In genomic region chr16:56983211-56983751, GRCh38 we compare ENCODE assay signal across 1 cellular context.
TF ChIP-seq lines count a peak whose summit lies in the region.

No MANE protein-coding gene starts in this region.

TF ChIP-seq in HepG2, 621 proteins besides CTCF, POLR2A, EP300 and RAD21 (continued from another document and continues in another):
- no peak for TF ChIP-seq ZNF280D (CRISPR knock-in tag; IDR thresholded peaks at IDR 0.05)
- peak; percentile 45; the same call in 1 of the 2 replicates for TF ChIP-seq ZNF580 (CRISPR knock-in tag; IDR thresholded peaks at IDR 0.05; ENCODE audit: borderline replicate concordance, low read depth)
- no peak for TF ChIP-seq ZBTB8A (CRISPR knock-in tag; IDR thresholded peaks at IDR 0.05; ENCODE audit: borderline replicate concordance, low read depth)
- TF ChIP-seq GABPB1 (CRISPR knock-in tag; IDR thresholded peaks at IDR 0.05), result no peak; the same call in 1 of the 2 replicates
- no peak for TF ChIP-seq HIVEP1 (CRISPR knock-in tag; IDR thresholded peaks at IDR 0.05)
- TF ChIP-seq PLRG1 (conservative IDR thresholded peaks at IDR 0.05), result no peak
- no peak for TF ChIP-seq KAT7 (CRISPR knock-in tag; IDR thresholded peaks at IDR 0.05; ENCODE audit: borderline replicate concordance)
- peak; percentile 35; the same call in 1 of the 2 replicates for TF ChIP-seq ZNF501 (CRISPR knock-in tag; IDR thresholded peaks at IDR 0.05)
- TF ChIP-seq TRIM24 (CRISPR knock-in tag; IDR thresholded peaks at IDR 0.05), result no peak
- no peak for TF ChIP-seq RBM22 (optimal IDR thresholded peaks at IDR 0.05; ENCODE audit: low read length)
- TF ChIP-seq FOXJ3 (CRISPR knock-in tag; IDR thresholded peaks at IDR 0.05; ENCODE audit: borderline replicate concordance), result no peak
- no peak for TF ChIP-seq ZBED4 (CRISPR knock-in tag; IDR thresholded peaks at IDR 0.05; ENCODE audit: borderline replicate concordance)
- TF ChIP-seq IKZF4 (CRISPR knock-in tag; IDR thresholded peaks at IDR 0.05; ENCODE audit: borderline replicate concordance, low read depth, not compliant biosample characterization), result no peak
- 0 out of 2 replicates have a peak, but pooled peaks have one; percentile 25 for TF ChIP-seq ZFY (CRISPR knock-in tag; IDR thresholded peaks at IDR 0.05)
- TF ChIP-seq MXD4 (CRISPR knock-in tag; IDR thresholded peaks at IDR 0.05), result 0 out of 2 replicates have a peak, but pooled peaks have one; percentile 50
- TF ChIP-seq ZNF574 (CRISPR knock-in tag; IDR thresholded peaks at IDR 0.05), result 0 out of 2 replicates have a peak, but pooled peaks have one; percentile 22
- no peak for TF ChIP-seq ZNF776 (CRISPR knock-in tag; IDR thresholded peaks at IDR 0.05)
- no peak for TF ChIP-seq SMYD3 (CRISPR knock-in tag; IDR thresholded peaks at IDR 0.05)
- no peak for TF ChIP-seq ZNF430 (CRISPR knock-in tag; IDR thresholded peaks at IDR 0.05)
- no peak for TF ChIP-seq SP1 (IDR thresholded peaks at IDR 0.05)
- no peak for TF ChIP-seq SP1 (CRISPR knock-in tag; IDR thresholded peaks at IDR 0.05)
- no peak for TF ChIP-seq SUZ12 (IDR thresholded peaks at IDR 0.05; ENCODE audit: low read depth, low read length)
- TF ChIP-seq RARG (CRISPR knock-in tag; IDR thresholded peaks at IDR 0.05; ENCODE audit: low read depth), result no peak
- no peak for TF ChIP-seq NFYB (CRISPR knock-in tag; IDR thresholded peaks at IDR 0.05)
- no peak for TF ChIP-seq PITX1 (CRISPR knock-in tag; IDR thresholded peaks at IDR 0.05)
- TF ChIP-seq PRPF4 (IDR thresholded peaks at IDR 0.05; ENCODE audit: low read depth, low read length, poor library complexity, severe bottlenecking), result no peak
- TF ChIP-seq GATA4 (IDR thresholded peaks at IDR 0.05; ENCODE audit: borderline replicate concordance, low read depth), result no peak
- peak; percentile 15; the same call in 1 of the 2 replicates for TF ChIP-seq ZFX (CRISPR knock-in tag; IDR thresholded peaks at IDR 0.05; ENCODE audit: low read depth)
- TF ChIP-seq LBX2 (CRISPR knock-in tag; IDR thresholded peaks at IDR 0.05; ENCODE audit: borderline replicate concordance), result no peak
- no peak for TF ChIP-seq FOSL1 (CRISPR knock-in tag; IDR thresholded peaks at IDR 0.05; ENCODE audit: borderline replicate concordance)
- TF ChIP-seq U2AF1 (optimal IDR thresholded peaks at IDR 0.05; ENCODE audit: low read depth, low read length), result no peak
- no peak for TF ChIP-seq NONO (IDR thresholded peaks at IDR 0.05)
- no peak for TF ChIP-seq NONO (CRISPR knock-in tag; conservative IDR thresholded peaks at IDR 0.05)
- TF ChIP-seq ZNF318 (CRISPR knock-in tag; IDR thresholded peaks at IDR 0.05), result no peak
- no peak for TF ChIP-seq NR3C1 (CRISPR knock-in tag; IDR thresholded peaks at IDR 0.05)
- no peak for TF ChIP-seq HMG20B (CRISPR knock-in tag; conservative IDR thresholded peaks at IDR 0.05)
- TF ChIP-seq ZNF549 (CRISPR knock-in tag; IDR thresholded peaks at IDR 0.05), result no peak
- no peak for TF ChIP-seq REXO4 (CRISPR knock-in tag; IDR thresholded peaks at IDR 0.05; ENCODE audit: borderline replicate concordance)
- TF ChIP-seq MTA1 (CRISPR knock-in tag; IDR thresholded peaks at IDR 0.05; ENCODE audit: borderline replicate concordance), result no peak
- peak; percentile 74 for TF ChIP-seq ZNF687 (CRISPR knock-in tag; IDR thresholded peaks at IDR 0.05)
